7 cellular contexts compared by ENCODE assay signal in the genomic region with DNA sequence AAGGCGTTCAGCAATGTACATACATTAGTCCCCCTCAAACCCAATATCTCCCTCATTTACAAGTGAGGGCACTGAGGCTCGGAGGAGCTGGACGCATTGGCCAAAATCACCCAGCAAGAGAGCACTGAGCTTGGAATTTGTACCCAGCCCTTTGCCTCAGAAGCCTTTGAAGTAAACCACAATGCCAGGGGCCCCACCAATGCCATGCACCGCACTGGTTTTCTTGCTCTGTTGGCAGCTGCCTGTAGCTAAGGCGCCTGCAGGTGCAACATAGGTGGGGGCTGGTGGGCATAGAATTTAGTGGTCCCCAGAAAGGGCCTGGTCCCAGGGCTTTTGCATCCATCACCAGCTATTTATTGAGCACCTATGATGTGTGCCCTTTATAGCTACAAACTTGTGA.
"Had no signal": no experiment of that assay in that cellular context is flagged by ENCODE, and none has a peak within 500 bp of the region (broad histone marks: within the 10 kb centered on the region; RNA-seq: fewer than 3 reads in every experiment).

No MANE protein-coding gene starts in this region.

- H3K27ac ChIP-seq: HL-60, KMS-11 had no signal

- H3K9ac ChIP-seq: KMS-11 had no signal

- ATAC-seq: HepG2 had no signal

- H3K4me3 ChIP-seq: K562 had no signal

- H3K4me2 ChIP-seq: KMS-11 had no signal

- DNase-seq: IMR-90, KBM-7, KG1 had no signal
